1 cellular context compared by ENCODE assay signal in the genomic region with DNA sequence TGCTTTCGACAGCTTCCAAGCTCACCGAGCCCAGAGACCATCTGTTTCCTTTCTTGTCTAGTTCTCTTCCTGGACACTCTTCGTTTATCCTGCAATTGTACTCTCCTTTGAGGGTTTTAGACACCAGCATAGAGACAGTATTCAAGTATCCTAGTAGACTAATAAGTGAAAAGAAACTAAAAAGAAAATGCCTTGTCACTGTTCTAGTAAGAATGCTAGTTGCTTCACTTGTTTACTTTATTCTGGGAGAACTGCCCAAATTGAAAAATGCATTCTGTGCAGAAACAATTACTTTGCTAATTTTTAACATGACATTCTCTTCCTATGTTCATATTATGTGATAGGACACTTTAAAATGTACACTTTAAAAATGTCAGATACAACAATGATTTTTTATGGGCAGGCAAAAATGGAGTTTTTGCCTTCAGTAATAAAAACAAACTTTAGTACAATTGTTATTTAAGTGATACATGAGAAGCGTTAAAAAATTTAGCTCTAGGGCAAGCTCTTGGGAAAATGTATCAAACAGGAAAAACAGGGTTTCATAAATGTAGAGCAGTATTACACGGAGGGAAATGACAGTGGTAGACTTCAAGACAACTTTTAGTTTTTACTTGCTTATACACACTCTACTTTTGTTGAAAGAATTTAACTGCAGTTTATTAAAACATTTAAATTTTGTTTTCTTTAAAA.
TF ChIP-seq lines count a peak whose summit lies in the region.

No MANE protein-coding gene starts in this region.

TF ChIP-seq in A549, 52 proteins besides CTCF, POLR2A, EP300 and RAD21 (continued from another document):
- TF ChIP-seq CHD2 (IDR thresholded peaks at IDR 0.05; ENCODE audit: low read length, partially characterized antibody) (no peak), JUN (IDR thresholded peaks at IDR 0.05) (no peak), POLR2AphosphoS2 (conservative IDR thresholded peaks at IDR 0.05; ENCODE audit: low read length) (no peak), ZSCAN20 (CRISPR knock-in tag; IDR thresholded peaks at IDR 0.05) (no peak), ZFP36 (IDR thresholded peaks at IDR 0.05; ENCODE audit: borderline replicate concordance, partially characterized antibody) (no peak), HEYL (CRISPR knock-in tag; IDR thresholded peaks at IDR 0.05) (no peak), FOSB (CRISPR knock-in tag; IDR thresholded peaks at IDR 0.05) (no peak)
- TF ChIP-seq, protein P1, sequence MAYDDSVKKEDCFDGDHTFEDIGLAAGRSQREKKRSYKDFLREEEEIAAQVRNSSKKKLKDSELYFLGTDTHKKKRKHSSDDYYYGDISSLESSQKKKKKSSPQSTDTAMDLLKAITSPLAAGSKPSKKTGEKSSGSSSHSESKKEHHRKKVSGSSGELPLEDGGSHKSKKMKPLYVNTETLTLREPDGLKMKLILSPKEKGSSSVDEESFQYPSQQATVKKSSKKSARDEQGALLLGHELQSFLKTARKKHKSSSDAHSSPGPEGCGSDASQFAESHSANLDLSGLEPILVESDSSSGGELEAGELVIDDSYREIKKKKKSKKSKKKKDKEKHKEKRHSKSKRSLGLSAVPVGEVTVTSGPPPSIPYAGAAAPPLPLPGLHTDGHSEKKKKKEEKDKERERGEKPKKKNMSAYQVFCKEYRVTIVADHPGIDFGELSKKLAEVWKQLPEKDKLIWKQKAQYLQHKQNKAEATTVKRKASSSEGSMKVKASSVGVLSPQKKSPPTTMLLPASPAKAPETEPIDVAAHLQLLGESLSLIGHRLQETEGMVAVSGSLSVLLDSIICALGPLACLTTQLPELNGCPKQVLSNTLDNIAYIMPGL (CRISPR knock-in tag; IDR thresholded peaks at IDR 0.05; ENCODE audit: borderline replicate concordance) = no peak
- TF ChIP-seq, protein P2, sequence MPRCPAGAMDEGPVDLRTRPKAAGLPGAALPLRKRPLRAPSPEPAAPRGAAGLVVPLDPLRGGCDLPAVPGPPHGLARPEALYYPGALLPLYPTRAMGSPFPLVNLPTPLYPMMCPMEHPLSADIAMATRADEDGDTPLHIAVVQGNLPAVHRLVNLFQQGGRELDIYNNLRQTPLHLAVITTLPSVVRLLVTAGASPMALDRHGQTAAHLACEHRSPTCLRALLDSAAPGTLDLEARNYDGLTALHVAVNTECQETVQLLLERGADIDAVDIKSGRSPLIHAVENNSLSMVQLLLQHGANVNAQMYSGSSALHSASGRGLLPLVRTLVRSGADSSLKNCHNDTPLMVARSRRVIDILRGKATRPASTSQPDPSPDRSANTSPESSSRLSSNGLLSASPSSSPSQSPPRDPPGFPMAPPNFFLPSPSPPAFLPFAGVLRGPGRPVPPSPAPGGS (IDR thresholded peaks at IDR 0.05) = no peak
